ENCODE assay signal across 28 cellular contexts in genomic region chr14:70742316-70742715, GRCh38.
"Had no signal": no experiment of that assay in that cellular context is flagged by ENCODE, and none has a peak within 500 bp of the region (broad histone marks: within the 10 kb centered on the region; RNA-seq: fewer than 3 reads in every experiment).

No MANE protein-coding gene starts in this region.

- H3K4me3 ChIP-seq: neural progenitor cell, ovary, psoas muscle, right lobe of liver, sigmoid colon, stomach, thoracic aorta, tibial artery, transverse colon, upper lobe of right lung, uterus had no signal

- H3K27me3 ChIP-seq: neural progenitor cell, ovary, right lobe of liver, sigmoid colon, stomach, transverse colon, upper lobe of right lung, uterus had no signal

- H3K9me3 ChIP-seq: ovary, psoas muscle, right lobe of liver, sigmoid colon, stomach, thoracic aorta, tibial artery, transverse colon, upper lobe of right lung, uterus had no signal

- H3K4me1 ChIP-seq: parathyroid adenoma, psoas muscle, right lobe of liver, sigmoid colon, stomach, tibial artery, transverse colon, upper lobe of right lung, uterus had no signal

- H3K27me3 Mint-ChIP-seq: naive thymus-derived CD8-positive, alpha-beta T cell; natural killer cell treated with Interleukin-12 subunit alpha and Interleukin-12 subunit beta and Interleukin-15 and Interleukin-18, amount 100 ng/mL, for 72 hours; progenitor cell of endocrine pancreas; stimulated activated naive B cell treated with anti-CD40 and anti-IgM and Interleukin-4, amounts not matched to agents 10 μg/mL and 1 μg/mL and 100 μg/mL, for 72 hours; stimulated activated naive CD8-positive, alpha-beta T cell treated with anti-CD3 and anti-CD28 coated beads, Interleukin-15, Interleukin-2, amounts not matched to agents 100 ng/mL and 50 ng/mL, for 24 hours; type B pancreatic cell had no signal

- FAIRE-seq: small intestine had no signal

- H3K27ac Mint-ChIP-seq: natural killer cell treated with Interleukin-12 subunit alpha and Interleukin-12 subunit beta and Interleukin-15 and Interleukin-18, amount 100 ng/mL, for 72 hours; neural progenitor cell; stimulated activated effector memory CD8-positive, alpha-beta T cell treated with anti-CD3 and anti-CD28 coated beads, Interleukin-12 subunit alpha, Interleukin-12 subunit beta, amount 100 ng/mL, for 72 hours; stimulated activated naive B cell treated with anti-CD40 and anti-IgM and Interleukin-4, amounts not matched to agents 10 μg/mL and 1 μg/mL and 100 μg/mL, for 72 hours; stimulated activated naive CD8-positive, alpha-beta T cell treated with anti-CD3 and anti-CD28 coated beads, Interleukin-15, Interleukin-2, amounts not matched to agents 100 ng/mL and 50 ng/mL, for 24 hours; type B pancreatic cell had no signal

- DNase-seq: naive thymus-derived CD8-positive, alpha-beta T cell; occipital lobe; ovary; posterior cingulate gyrus; psoas muscle; right cardiac atrium; right lobe of liver; sigmoid colon; small intestine; stimulated activated CD4-positive, alpha-beta T cell treated with anti-CD3 and anti-CD28 coated beads, Interleukin-15, amount 100 ng/mL, for 24 hours; stimulated activated CD4-positive, alpha-beta T cell treated with anti-CD3 and anti-CD28 coated beads, Interleukin-2, amount 100 ng/mL, for 24 hours; stimulated activated CD4-positive, alpha-beta T cell treated with anti-CD3 and anti-CD28 coated beads, Interleukin-2, amount 100 ng/mL, for 48 hours; stimulated activated CD4-positive, alpha-beta T cell treated with anti-CD3 and anti-CD28 coated beads, Interleukin-4, amount 100 ng/mL, for 24 hours; stimulated activated naive B cell treated with anti-CD40 and anti-IgM and Interleukin-4, amounts not matched to agents 10 μg/mL and 1 μg/mL and 100 μg/mL, for 72 hours; stimulated activated naive CD4-positive, alpha-beta T cell treated with Interleukin-2 at 50 U/mL for 16 hours; stomach; tibial artery; transverse colon; upper lobe of right lung; uterus had no signal

- H3K9ac ChIP-seq: neural progenitor cell, parathyroid adenoma had no signal

- H3K27ac ChIP-seq: neural progenitor cell, ovary, parathyroid adenoma, psoas muscle, right lobe of liver, sigmoid colon, stomach, thoracic aorta, tibial artery, transverse colon, upper lobe of right lung, uterus had no signal

- H3K4me1 Mint-ChIP-seq: naive thymus-derived CD8-positive, alpha-beta T cell; neural progenitor cell; stimulated activated effector memory CD8-positive, alpha-beta T cell treated with anti-CD3 and anti-CD28 coated beads, Interleukin-12 subunit alpha, Interleukin-12 subunit beta, amount 100 ng/mL, for 72 hours; stimulated activated naive B cell treated with anti-CD40 and anti-IgM and Interleukin-4, amounts not matched to agents 10 μg/mL and 1 μg/mL and 100 μg/mL, for 72 hours had no signal

- H3K9me3 Mint-ChIP-seq: naive thymus-derived CD8-positive, alpha-beta T cell; natural killer cell treated with Interleukin-12 subunit alpha and Interleukin-12 subunit beta and Interleukin-15 and Interleukin-18, amount 100 ng/mL, for 72 hours; neural progenitor cell; stimulated activated effector memory CD8-positive, alpha-beta T cell treated with anti-CD3 and anti-CD28 coated beads, Interleukin-12 subunit alpha, Interleukin-12 subunit beta, amount 100 ng/mL, for 72 hours; stimulated activated naive B cell treated with anti-CD40 and anti-IgM and Interleukin-4, amounts not matched to agents 10 μg/mL and 1 μg/mL and 100 μg/mL, for 72 hours; stimulated activated naive CD8-positive, alpha-beta T cell treated with anti-CD3 and anti-CD28 coated beads, Interleukin-15, Interleukin-2, amounts not matched to agents 100 ng/mL and 50 ng/mL, for 24 hours; type B pancreatic cell had no signal

- H3K36me3 ChIP-seq: ovary, right lobe of liver, sigmoid colon, thoracic aorta, transverse colon, uterus had no signal

- H3K4me3 Mint-ChIP-seq: naive thymus-derived CD8-positive, alpha-beta T cell; natural killer cell treated with Interleukin-12 subunit alpha and Interleukin-12 subunit beta and Interleukin-15 and Interleukin-18, amount 100 ng/mL, for 72 hours; neural progenitor cell; stimulated activated effector memory CD8-positive, alpha-beta T cell treated with anti-CD3 and anti-CD28 coated beads, Interleukin-12 subunit alpha, Interleukin-12 subunit beta, amount 100 ng/mL, for 72 hours; stimulated activated naive B cell treated with anti-CD40 and anti-IgM and Interleukin-4, amounts not matched to agents 10 μg/mL and 1 μg/mL and 100 μg/mL, for 72 hours; stimulated activated naive CD8-positive, alpha-beta T cell treated with anti-CD3 and anti-CD28 coated beads, Interleukin-15, Interleukin-2, amounts not matched to agents 100 ng/mL and 50 ng/mL, for 24 hours; type B pancreatic cell had no signal
